ENCODE assay signal across 39 cellular contexts in the genomic region with DNA sequence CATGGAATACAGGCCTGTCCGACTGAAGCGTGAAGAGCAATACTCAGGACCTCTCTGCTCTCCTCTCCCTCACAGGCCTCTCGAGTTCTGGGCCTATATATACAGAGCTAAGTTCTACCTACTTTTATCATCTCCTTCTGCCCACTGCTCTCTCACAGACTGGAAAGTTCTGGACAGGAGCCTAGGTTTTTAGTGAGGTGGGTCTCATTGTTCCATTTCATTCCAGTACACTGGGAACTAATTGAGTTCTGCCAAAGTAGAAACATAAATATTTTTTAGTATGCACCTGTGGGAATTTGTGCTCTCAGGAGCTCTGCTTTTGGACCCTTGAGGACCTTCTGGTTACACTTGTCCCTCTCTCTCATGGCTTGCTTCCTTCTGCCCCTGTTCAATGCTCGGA. TPM values are rescaled to one million over a fixed set of nuclear protein-coding genes. Genes with fewer than 3 reads are reported as not detected.
"Had no signal": no experiment of that assay in that cellular context is flagged by ENCODE, and none has a peak within 500 bp of the region (broad histone marks: within the 10 kb centered on the region; RNA-seq: fewer than 3 reads in every experiment).

A gene with protein sequence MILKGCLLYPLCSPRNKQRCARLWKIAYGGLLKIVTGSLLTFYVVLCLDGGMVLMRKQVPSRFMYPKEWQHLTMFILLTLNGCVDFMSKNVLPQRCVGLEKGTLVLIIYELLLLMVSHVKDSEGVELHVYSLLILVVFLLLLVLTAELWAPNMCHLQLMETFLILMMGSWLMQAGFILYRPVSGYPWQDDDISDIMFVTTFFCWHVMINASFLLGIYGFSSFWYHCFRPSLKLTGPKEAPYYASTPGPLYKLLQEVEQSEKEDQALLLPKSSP (minus strand): TSS at position 101 of the 400 bp plus-strand sequence. CDS start 182 bp downstream, outside the sequence.

- DNase-seq: activated B cell treated with CpG ODN at 0.5 μM for 24 hours; activated CD4-positive, alpha-beta memory T cell treated with anti-CD3 and anti-CD28 coated beads for 36 hours; activated CD4-positive, alpha-beta T cell treated with anti-CD3 and anti-CD28 coated beads for 4 hours; activated CD4-positive, alpha-beta T cell treated with anti-CD3 and anti-CD28 coated beads, Interleukin-2, amount 10 ng/mL, durations not matched to agents 24 days and 14 days; activated CD4-positive, alpha-beta T cell treated with anti-CD3 and anti-CD28 coated beads, Interleukin-2, amount 50 U/mL, for 1 hour; activated CD4-positive, alpha-beta T cell treated with anti-CD3 and anti-CD28 coated beads, Interleukin-2, amount 50 U/mL, for 4 hours; activated CD4-positive, CD25-positive, alpha-beta regulatory T cell treated with anti-CD3 and anti-CD28 coated beads, Interleukin-2, amount 50 U/mL, for 72 hours; activated CD8-positive, alpha-beta memory T cell treated with anti-CD3 and anti-CD28 coated beads, Interleukin-2, amount 50 U/mL, for 4 hours; activated CD8-positive, alpha-beta T cell treated with anti-CD3 and anti-CD28 coated beads for 36 hours; activated effector memory CD4-positive, alpha-beta T cell treated with Interleukin-2 at 50 U/mL for 16 hours; activated gamma-delta T cell; activated naive CD4-positive, alpha-beta T cell treated with anti-CD3 and anti-CD28 coated beads, Interleukin-2, amount 10 ng/mL, durations not matched to agents 7 days and 5 days; activated naive CD4-positive, alpha-beta T cell treated with Interleukin-2 at 50 U/mL for 16 hours; activated naive CD8-positive, alpha-beta T cell treated with anti-CD3 and anti-CD28 coated beads, Interleukin-2, amount 10 ng/mL, durations not matched to agents 7 days and 5 days; activated naive CD8-positive, alpha-beta T cell treated with anti-CD3 and anti-CD28 coated beads, Interleukin-2, amount 50 U/mL, for 24 hours; activated T-cell treated with anti-CD3 and anti-CD28 coated beads for 4 hours; activated T-cell treated with anti-CD3 and anti-CD28 coated beads, Interleukin-2, amount 50 U/mL, for 1 hour; activated T-cell treated with anti-CD3 and anti-CD28 coated beads, Interleukin-2, amount 50 U/mL, for 48 hours; amygdala; anterior cingulate cortex; body of pancreas; brain microvascular endothelial cell; central memory CD4-positive, alpha-beta T cell; T-helper 1 cell; T-helper 2 cell; T-helper 9 cell had no signal

- FAIRE-seq: TTC549 had no signal

- H3K27me3 ChIP-seq: ascending aorta, body of pancreas, brain microvascular endothelial cell, breast epithelium had no signal

- H3K36me3 ChIP-seq: ascending aorta, brain microvascular endothelial cell, breast epithelium had no signal

- H3K36me3 Mint-ChIP-seq: activated CD4-positive, alpha-beta memory T cell treated with anti-CD3 and anti-CD28 coated beads for 36 hours; activated naive CD4-positive, alpha-beta T cell treated with anti-CD3 and anti-CD28 coated beads, Interleukin-2, amount 10 ng/mL, durations not matched to agents 7 days and 5 days; activated naive CD4-positive, alpha-beta T cell treated with anti-CD3 and anti-CD28 coated beads, Interleukin-2, amount 50 U/mL, for 24 hours; activated naive CD8-positive, alpha-beta T cell; activated naive CD8-positive, alpha-beta T cell treated with anti-CD3 and anti-CD28 coated beads, Interleukin-2, amount 10 ng/mL, durations not matched to agents 7 days and 5 days had no signal

- H3K9me3 ChIP-seq: ascending aorta, body of pancreas, breast epithelium had no signal

- H3K4me1 Mint-ChIP-seq: activated naive CD8-positive, alpha-beta T cell treated with anti-CD3 and anti-CD28 coated beads, Interleukin-2, amount 50 U/mL, for 24 hours had no signal

- H3K9me3 Mint-ChIP-seq: activated B cell treated with CpG ODN at 0.5 μM for 24 hours; activated CD8-positive, alpha-beta T cell treated with anti-CD3 and anti-CD28 coated beads for 36 hours; activated naive CD4-positive, alpha-beta T cell treated with anti-CD3 and anti-CD28 coated beads, Interleukin-2, amount 50 U/mL, for 24 hours; activated T-helper 2 cell treated with anti-CD3 and anti-CD28 coated beads, Interferon-gamma antibody, Interleukin-2, Interleukin-4, amounts not matched to agents 10 μg/mL and 5 μg/mL and 100 μg/mL, durations not matched to agents 14 hours and 24 hours and 36 hours had no signal

- H3K4me3 ChIP-seq: ascending aorta, body of pancreas, breast epithelium had no signal

- H3K4me3 Mint-ChIP-seq: activated B cell treated with CpG ODN at 0.5 μM for 24 hours; activated CD4-positive, alpha-beta memory T cell treated with anti-CD3 and anti-CD28 coated beads for 36 hours; activated CD4-positive, alpha-beta T cell treated with anti-CD3 and anti-CD28 coated beads, Interleukin-2, amount 10 ng/mL, durations not matched to agents 24 days and 14 days; activated CD8-positive, alpha-beta T cell treated with anti-CD3 and anti-CD28 coated beads for 36 hours; activated naive CD4-positive, alpha-beta T cell treated with anti-CD3 and anti-CD28 coated beads, Interleukin-2, amount 10 ng/mL, durations not matched to agents 7 days and 5 days; activated naive CD4-positive, alpha-beta T cell treated with anti-CD3 and anti-CD28 coated beads, Interleukin-2, amount 50 U/mL, for 24 hours; activated naive CD8-positive, alpha-beta T cell; activated naive CD8-positive, alpha-beta T cell treated with anti-CD3 and anti-CD28 coated beads, Interleukin-2, amount 10 ng/mL, durations not matched to agents 7 days and 5 days; activated naive CD8-positive, alpha-beta T cell treated with anti-CD3 and anti-CD28 coated beads, Interleukin-2, amount 50 U/mL, for 24 hours; T-helper 1 cell treated with Interleukin-12 subunit alpha and Interleukin-12 subunit beta and Interleukin-4 antibody, amounts not matched to agents 30 μg/mL and 1 μg/mL, for 36 hours; T-helper 2 cell treated with Interferon-gamma antibody and Interleukin-4, amounts not matched to agents 5 μg/mL and 100 μg/mL, for 36 hours had no signal

- ATAC-seq: activated CD8-positive, alpha-beta T cell treated with anti-CD3 and anti-CD28 coated beads for 36 hours; body of pancreas had no signal

- H3K27ac ChIP-seq: ascending aorta, body of pancreas, brain microvascular endothelial cell, breast epithelium, VCaP had no signal

RNA-seq across cellular contexts. Expression of the gene that starts here (rescaled TPM):
- total RNA-seq: activated B cell treated with CpG ODN at 0.5 μM for 24 hours; activated CD4-positive, alpha-beta memory T cell treated with anti-CD3 and anti-CD28 coated beads for 36 hours; activated CD4-positive, alpha-beta T cell treated with anti-CD3 and anti-CD28 coated beads, Interleukin-2, amount 10 ng/mL, durations not matched to agents 24 days and 14 days; activated CD8-positive, alpha-beta memory T cell treated with anti-CD3 and anti-CD28 coated beads for 36 hours; activated CD8-positive, alpha-beta T cell treated with anti-CD3 and anti-CD28 coated beads for 36 hours; activated naive CD8-positive, alpha-beta T cell treated with anti-CD3 and anti-CD28 coated beads, Interleukin-2, amount 10 ng/mL, durations not matched to agents 7 days and 5 days; activated T-helper 2 cell treated with anti-CD3 and anti-CD28 coated beads, Interferon-gamma antibody, Interleukin-2, Interleukin-4, amounts not matched to agents 10 μg/mL and 5 μg/mL and 100 μg/mL, durations not matched to agents 14 hours and 24 hours and 36 hours; ascending aorta; body of pancreas; breast epithelium; cardiac septum; cerebellum had no signal
- polyA plus RNA-seq: adipose tissue had no signal
